In genomic region chr21:45973475-45974072, GRCh38 we compare ENCODE assay signal across 8 cellular contexts. TPM values are rescaled to one million over a fixed set of nuclear protein-coding genes. Genes with fewer than 3 reads are reported as not detected.
DNase-seq lines count a peak whose midpoint lies in the region; ATAC-seq and TF ChIP-seq lines count a peak whose summit lies in the region.

No MANE protein-coding gene starts in this region.

- H3K27me3 Mint-ChIP-seq in natural killer cell (ENCODE audit: low read depth in 2 of 2), result peaks cover 13 to 21% of the 10 kb centered on the region in 2 donors
- H3K27me3 Mint-ChIP-seq in stimulated activated naive B cell treated with anti-CD40 and anti-IgM and Interleukin-4, amounts not matched to agents 10 μg/mL and 1 μg/mL and 100 μg/mL, for 72 hours, result peaks cover 43 to 91% of the 10 kb centered on the region in 2 donors

- H3K4me3 Mint-ChIP-seq in natural killer cell, result peak overlapping the region; percentile 95
- H3K4me3 Mint-ChIP-seq in stimulated activated naive B cell treated with anti-CD40 and anti-IgM and Interleukin-4, amounts not matched to agents 10 μg/mL and 1 μg/mL and 100 μg/mL, for 72 hours, result peak overlapping the region; percentile 83 to 86

- DNase-seq in CMK (ENCODE audit: low read depth), result peak; percentile 62
- DNase-seq in OCI-M2 (lab: John Stamatoyannopoulos, UW; ENCODE audit: unreplicated experiment), result peak; percentile 99
- peak; percentile 49 to 55 for DNase-seq in activated T-helper 1 cell treated with anti-CD3 and anti-CD28 coated beads, Interleukin-2, amount 50 U/mL, for 16 hours (ENCODE audit: low read depth in 1 of 2, low spot score in 1 of 2)
- DNase-seq in fibroblast of mammary gland (ENCODE audit: low read depth), result peak; percentile 87
- peak; percentile 73 for DNase-seq in natural killer cell
- peak; percentile 58 for DNase-seq in stimulated activated naive B cell treated with anti-CD40 and anti-IgM and Interleukin-4, amounts not matched to agents 10 μg/mL and 1 μg/mL and 100 μg/mL, for 72 hours

- ATAC-seq in HG02981 (IDR thresholded peaks at IDR 0.05; ENCODE audit: unreplicated experiment) (peak; percentile 46), natural killer cell (peak; percentile 79 to 82 (median 82)), GM19397 (IDR thresholded peaks at IDR 0.05; ENCODE audit: unreplicated experiment) (no peak)
- ATAC-seq in stimulated activated naive B cell treated with anti-CD40 and anti-IgM and Interleukin-4, amounts not matched to agents 10 μg/mL and 1 μg/mL and 100 μg/mL, for 72 hours (replicated peaks), result peak; percentile 70 to 79

- H3K36me3 Mint-ChIP-seq in natural killer cell, result no peaks in the 10 kb centered on the region
- no peaks in the 10 kb centered on the region for H3K36me3 Mint-ChIP-seq in stimulated activated naive B cell treated with anti-CD40 and anti-IgM and Interleukin-4, amounts not matched to agents 10 μg/mL and 1 μg/mL and 100 μg/mL, for 72 hours

- peak overlapping the region; percentile 42 for H3K4me3 ChIP-seq in fibroblast of mammary gland (ENCODE audit: control insufficient read depth, low read depth, low read length)

- peak overlapping the region; percentile 72 to 91 for H3K27ac Mint-ChIP-seq in natural killer cell
- H3K27ac Mint-ChIP-seq in stimulated activated naive B cell treated with anti-CD40 and anti-IgM and Interleukin-4, amounts not matched to agents 10 μg/mL and 1 μg/mL and 100 μg/mL, for 72 hours, result peak overlapping the region; percentile 87

- H3K9me3 Mint-ChIP-seq in natural killer cell, result no peaks in the 10 kb centered on the region
- no peaks in the 10 kb centered on the region for H3K9me3 Mint-ChIP-seq in stimulated activated naive B cell treated with anti-CD40 and anti-IgM and Interleukin-4, amounts not matched to agents 10 μg/mL and 1 μg/mL and 100 μg/mL, for 72 hours

- intact Hi-C loops in natural killer cell (cut with micrococcal nuclease), result loop anchor here (2.0 to 5.0 kb wide), 3 partner anchors 79 to 171 kb away; partner anchors contain the start of gene COL6A2

- H3K4me1 Mint-ChIP-seq in natural killer cell, result peaks cover 19 to 25% of the 10 kb centered on the region in 2 donors
- H3K4me1 Mint-ChIP-seq in stimulated activated naive B cell treated with anti-CD40 and anti-IgM and Interleukin-4, amounts not matched to agents 10 μg/mL and 1 μg/mL and 100 μg/mL, for 72 hours, result peaks cover 13 to 24% of the 10 kb centered on the region in 2 donors

- TF ChIP-seq CTCF in fibroblast of mammary gland (conservative IDR thresholded peaks at IDR 0.05; ENCODE audit: control insufficient read depth, insufficient read depth, low read depth, low read length) (peak; percentile 69), natural killer cell (IDR thresholded peaks at IDR 0.05) (peak; percentile 73)

RNA-seq across cellular contexts. Expression of gene COL6A1, which starts 8.0 kb away (rescaled TPM):
- 1 to 10 TPM; 1.0 to 5.2 (median 2.5) TPM for total RNA-seq in natural killer cell
